ENCODE assay signal across 10 cellular contexts in genomic region chr1:64932962-64933295, GRCh38. TPM values are rescaled to one million over a fixed set of nuclear protein-coding genes. Genes with fewer than 3 reads are reported as not detected.
A peak's percentile ranks its signal among the peaks of the same experiment; 100 is the strongest.
DNase-seq lines count a peak whose midpoint lies in the region; TF ChIP-seq lines count a peak whose summit lies in the region.
"Had no signal": no experiment of that assay in that cellular context is flagged by ENCODE, and none has a peak within 500 bp of the region (broad histone marks: within the 10 kb centered on the region; RNA-seq: fewer than 3 reads in every experiment).

No MANE protein-coding gene starts in this region.

- peaks cover 12% of the 10 kb centered on the region for H4K20me1 ChIP-seq in osteoblast (ENCODE audit: insufficient read depth, low read length)

- CTCF ChIA-PET in AG04450 (lab: Charles Lee), result interaction anchor here (0.8 kb wide), 1 partner anchor 11 kb away, joined by 4 read pairs; no protein-coding TSS in a partner anchor

- no peak overlapping the region for H2AFZ ChIP-seq in osteoblast (ENCODE audit: low read length)

- DNase-seq in AG04450 (ENCODE audit: low read depth, low spot score) (no peak), coronary artery (ENCODE audit: low spot score) (no peak), osteoblast (ENCODE audit: insufficient read length, low spot score, missing footprints) (peak; percentile 80), ovary (no peak), NCI-H1092 treated with DMSO at 0.1 percent for 48 hours (lab: John Stamatoyannopoulos, UW) (no peak), putamen (ENCODE audit: low spot score) (no peak), T-helper 2 cell (no peak)
- DNase-seq: NCI-H2107; stimulated activated CD4-positive, alpha-beta T cell treated with anti-CD3 and anti-CD28 coated beads, Interleukin-12 subunit alpha, Interleukin-12 subunit beta, amount 100 ng/mL, for 4 hours had no signal

- H3K4me1 ChIP-seq in osteoblast (ENCODE audit: insufficient read depth, low read length) (peaks cover 41% of the 10 kb centered on the region), ovary (ENCODE audit: insufficient read depth) (peaks cover 21% of the 10 kb centered on the region)

- no peaks in the 10 kb centered on the region for H3K27me3 ChIP-seq in AG04450 (ENCODE audit: control insufficient read depth, insufficient read depth, low read length)
- H3K27me3 ChIP-seq in osteoblast (ENCODE audit: insufficient read depth, low read length), result no peaks in the 10 kb centered on the region
- H3K27me3 ChIP-seq in ovary, result no peaks in the 10 kb centered on the region

- H3K4me1 Mint-ChIP-seq in IgD-negative memory B cell, result peaks cover 69 to 74% (median 70%) of the 10 kb centered on the region in 3 donors

- intact Hi-C loops in ovary (cut with DNase I), result no loop called here

- H3K9me3 ChIP-seq in AG04450 (ENCODE audit: control insufficient read depth, insufficient read depth, low read length), result no peaks in the 10 kb centered on the region
- no peaks in the 10 kb centered on the region for H3K9me3 ChIP-seq in osteoblast (ENCODE audit: low read depth, low read length)
- no peaks in the 10 kb centered on the region for H3K9me3 ChIP-seq in ovary

- H3K27me3 Mint-ChIP-seq in IgD-negative memory B cell, result no peaks in the 10 kb centered on the region

- POLR2A ChIA-PET in AG04450 (lab: Yijun Ruan, JAX), result interaction anchor here (1.2 to 3.5 kb wide), 2 partner anchors 15 to 33 kb away, joined by 4 to 24 read pairs; partner anchors contain the start of gene JAK1

- H3K79me2 ChIP-seq in osteoblast (ENCODE audit: insufficient read depth, low read length), result peaks cover 72% of the 10 kb centered on the region

- H3K27ac ChIP-seq in AG04450 (ENCODE audit: low read depth, low read length) (peak overlapping the region; percentile 98), coronary artery (peak overlapping the region; percentile 69 to 93), osteoblast (ENCODE audit: low read depth, low read length) (peak overlapping the region; percentile 98), ovary (peak overlapping the region in 1 of 2 donors; percentile 23)

- no peak overlapping the region for H3K4me3 ChIP-seq in AG04450 (ENCODE audit: low read depth, low read length)
- no peak overlapping the region for H3K4me3 ChIP-seq in coronary artery
- H3K4me3 ChIP-seq in osteoblast (ENCODE audit: insufficient read depth, low read length), result peak overlapping the region; percentile 57
- no peak overlapping the region for H3K4me3 ChIP-seq in ovary

- no peak for TF ChIP-seq CTCF in AG04450 (IDR thresholded peaks at IDR 0.05; ENCODE audit: low read depth, low read length)
- TF ChIP-seq CTCF in coronary artery (IDR thresholded peaks at IDR 0.05), result no peak
- TF ChIP-seq CTCF in osteoblast (IDR thresholded peaks at IDR 0.05; ENCODE audit: extremely low read depth, low read depth, low read length), result no peak
- no peak for TF ChIP-seq CTCF in ovary (IDR thresholded peaks at IDR 0.05)

- peak overlapping the region in 2 of 3 donors; percentile 5 to 8 for H3K27ac Mint-ChIP-seq in IgD-negative memory B cell

- TF ChIP-seq POLR2A in ovary (IDR thresholded peaks at IDR 0.05), result no peak

- H3K36me3 Mint-ChIP-seq in IgD-negative memory B cell, result peaks cover 8% of the 10 kb centered on the region

- TF ChIP-seq EP300 in ovary (IDR thresholded peaks at IDR 0.05), result no peak

- no peaks in the 10 kb centered on the region for H3K36me3 ChIP-seq in osteoblast (ENCODE audit: insufficient read depth, low read length)
- no peaks in the 10 kb centered on the region for H3K36me3 ChIP-seq in ovary

- H3K9me3 Mint-ChIP-seq in IgD-negative memory B cell, result no peaks in the 10 kb centered on the region

- peak overlapping the region; percentile 87 for H3K4me2 ChIP-seq in osteoblast (ENCODE audit: insufficient read depth, low read length)

- peak overlapping the region in 2 of 4 donors; percentile 79 to 83 for H3K4me3 Mint-ChIP-seq in IgD-negative memory B cell

- WGBS in ovary, 3 donors, result 24 to 34% (median 25%) methylated on average over 4 of the region's 4 CpGs

RNA-seq across cellular contexts. Expression of gene JAK1, which starts 33.4 kb away (rescaled TPM):
- polyA plus RNA-seq in AG04450 (2011; rRNA removed) (129 and 141 TPM in 2 replicates), IgD-negative memory B cell (216 TPM), ovary (100 to 1,000 TPM in 1 of 2 donors, 10 to 100 TPM in 1; 50.9 to 160 TPM)
- polyA minus RNA-seq in AG04450 (2011; rRNA and poly(A)+ RNA removed), result 152 and 195 TPM in 2 replicates
- total RNA-seq in osteoblast (178 and 197 TPM in 2 replicates), ovary (100 to 1,000 TPM; 106 to 169 (median 127) TPM)
